ENCODE assay signal across 11 cellular contexts in the genomic region with DNA sequence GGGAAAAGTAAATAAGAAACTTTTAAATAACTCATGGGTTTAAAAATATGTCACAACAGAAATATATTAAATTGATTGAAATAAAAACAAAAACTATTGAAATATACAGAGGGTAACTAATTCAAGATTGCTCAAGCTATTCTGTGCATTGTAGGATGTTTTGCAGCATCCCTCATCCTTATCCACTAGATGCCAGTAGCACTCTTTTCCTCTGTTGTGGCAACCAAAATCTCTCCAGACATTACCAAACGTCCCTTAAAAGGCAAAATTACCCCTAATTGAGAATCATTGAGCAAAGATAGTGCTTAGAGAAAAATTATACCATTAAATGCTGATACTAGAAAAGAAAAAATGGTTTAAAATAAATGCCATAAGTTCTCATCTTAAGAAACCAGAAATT.
A peak's percentile ranks its signal among the peaks of the same experiment; 100 is the strongest.
DNase-seq lines count a peak whose midpoint lies in the region; ATAC-seq, FAIRE-seq and TF ChIP-seq lines count a peak whose summit lies in the region.
"Had no signal": no experiment of that assay in that cellular context is flagged by ENCODE, and none has a peak within 500 bp of the region (broad histone marks: within the 10 kb centered on the region; RNA-seq: fewer than 3 reads in every experiment).

No MANE protein-coding gene starts in this region.

- TF ChIP-seq EP300 in upper lobe of left lung (IDR thresholded peaks at IDR 0.05), result no peak

- TF ChIP-seq POLR2A in upper lobe of left lung (IDR thresholded peaks at IDR 0.05), result no peak

- TF ChIP-seq CTCF in AG04450 (IDR thresholded peaks at IDR 0.05; ENCODE audit: low read depth, low read length), result peak; percentile 57
- no peak for TF ChIP-seq CTCF in upper lobe of left lung (IDR thresholded peaks at IDR 0.05)
- no peak for TF ChIP-seq CTCF in upper lobe of right lung (IDR thresholded peaks at IDR 0.05)

- POLR2A ChIA-PET in AG04450 (lab: Yijun Ruan, JAX) (no interaction called here), HEK293T (lab: Yijun Ruan, JAX) (no interaction called here)

- H3K27me3 ChIP-seq in AG04450 (ENCODE audit: control insufficient read depth, insufficient read depth, low read length) (no peaks in the 10 kb centered on the region), upper lobe of left lung (no peaks in the 10 kb centered on the region), upper lobe of right lung (no peaks in the 10 kb centered on the region)

- no peaks in the 10 kb centered on the region for H3K36me3 ChIP-seq in upper lobe of left lung
- no peaks in the 10 kb centered on the region for H3K36me3 ChIP-seq in upper lobe of right lung

- no peak for ATAC-seq in upper lobe of left lung (ENCODE audit: low FRiP score in 2 of 2)
- ATAC-seq in upper lobe of right lung, result no peak

- whole genome bisulfite sequencing in upper lobe of left lung, 2 donors, result 4 to 11% methylated on average over 1 of the region's 1 CpG

- CTCF ChIA-PET in AG04450 (lab: Charles Lee) (no interaction called here), HEK293T (lab: Yijun Ruan, JAX) (no interaction called here)

- DNase-seq in AG04450 (ENCODE audit: low read depth, low spot score) (no peak), KG1 (lab: John Stamatoyannopoulos, UW) (peak; percentile 12), glomerular endothelial cell (ENCODE audit: extremely low read depth, low read depth, low spot score) (peak; percentile 18), upper lobe of left lung (no peak), HEK293T (ENCODE audit: extremely low spot score) (no peak), upper lobe of right lung (no peak)
- no peak for DNase-seq in activated effector memory CD4-positive, alpha-beta T cell treated with anti-CD3 and anti-CD28 coated beads, Interleukin-2, amount 50 U/mL, for 16 hours
- DNase-seq: activated CD8-positive, alpha-beta memory T cell treated with anti-CD3 and anti-CD28 coated beads for 24 hours; posterior cingulate gyrus had no signal

- H3K4me1 ChIP-seq in upper lobe of left lung (no peaks in the 10 kb centered on the region), upper lobe of right lung (no peaks in the 10 kb centered on the region)

- peak; percentile 65 for FAIRE-seq in TTC549 (lab: Jason Lieb, UNC)

- no peaks in the 10 kb centered on the region for H3K9me3 ChIP-seq in AG04450 (ENCODE audit: control insufficient read depth, insufficient read depth, low read length)
- H3K9me3 ChIP-seq in upper lobe of left lung, result peaks cover 0 to 8% (median 3%) of the 10 kb centered on the region in 4 donors
- no peaks in the 10 kb centered on the region for H3K9me3 ChIP-seq in upper lobe of right lung

- H3K4me3 ChIP-seq in AG04450 (ENCODE audit: low read depth, low read length), result no peak overlapping the region
- no peak overlapping the region for H3K4me3 ChIP-seq in upper lobe of left lung
- no peak overlapping the region for H3K4me3 ChIP-seq in upper lobe of right lung

- intact Hi-C loops in upper lobe of right lung (cut with DNase I), result no loop called here

- H3K27ac ChIP-seq in AG04450 (ENCODE audit: low read depth, low read length) (no peak overlapping the region), upper lobe of left lung (no peak overlapping the region), upper lobe of right lung (no peak overlapping the region)
- H3K27ac ChIP-seq: KMS-11 had no signal

TF ChIP-seq in HEK293T, 16 proteins besides CTCF, POLR2A, EP300 and RAD21:
- TF ChIP-seq FOXK2 (IDR thresholded peaks at IDR 0.05) (no peak), BHLHE40 (IDR thresholded peaks at IDR 0.05; ENCODE audit: borderline replicate concordance) (no peak)

Comparison
In these comparisons a context has a peak if more than half of its experiments do, and no peak if none do; other contexts are left out.
1. DNase-seq: peak in KG1 (single experiment) and glomerular endothelial cell (single experiment); none in AG04450 (single experiment), activated effector memory CD4-positive, alpha-beta T cell treated with anti-CD3 and anti-CD28 coated beads, Interleukin-2, amount 50 U/mL, for 16 hours (single experiment), upper lobe of left lung (0 of 2), HEK293T (single experiment) and upper lobe of right lung (single experiment).